Comparison of ENCODE assay signal across 14 cellular contexts in the genomic region with DNA sequence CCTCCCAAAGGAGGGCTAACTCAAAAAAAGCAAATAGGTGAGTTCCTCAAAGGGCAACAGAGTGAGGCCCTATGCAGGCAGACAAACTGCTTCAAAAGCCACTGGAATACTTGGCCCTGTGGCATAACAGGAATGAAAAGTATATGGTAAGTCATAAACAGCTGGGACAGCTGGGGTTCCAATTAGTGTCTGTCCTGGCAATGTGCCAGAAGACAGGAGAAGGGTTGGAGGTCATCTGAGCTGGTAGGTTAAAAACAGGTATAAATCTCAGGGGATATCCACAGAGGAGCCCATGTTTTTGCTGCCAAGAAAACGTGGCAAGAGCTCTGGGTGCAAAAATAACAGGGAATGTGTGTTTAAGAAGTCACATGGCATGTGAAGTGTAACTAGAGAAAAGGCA.
"Had no signal": no experiment of that assay in that cellular context is flagged by ENCODE, and none has a peak within 500 bp of the region (broad histone marks: within the 10 kb centered on the region; RNA-seq: fewer than 3 reads in every experiment).

No MANE protein-coding gene starts in this region.

- H3K27ac Mint-ChIP-seq: stimulated activated effector memory CD8-positive, alpha-beta T cell treated with anti-CD3 and anti-CD28 coated beads, Interleukin-12 subunit alpha, Interleukin-12 subunit beta, amount 100 ng/mL, for 72 hours; type B pancreatic cell had no signal

- H3K4me3 Mint-ChIP-seq: naive thymus-derived CD4-positive, alpha-beta T cell; stimulated activated effector memory CD8-positive, alpha-beta T cell treated with anti-CD3 and anti-CD28 coated beads, Interleukin-12 subunit alpha, Interleukin-12 subunit beta, amount 100 ng/mL, for 72 hours; type B pancreatic cell had no signal

- H3K36me3 Mint-ChIP-seq: naive thymus-derived CD4-positive, alpha-beta T cell; stimulated activated effector memory CD8-positive, alpha-beta T cell treated with anti-CD3 and anti-CD28 coated beads, Interleukin-12 subunit alpha, Interleukin-12 subunit beta, amount 100 ng/mL, for 72 hours; type B pancreatic cell had no signal

- H3K9me3 Mint-ChIP-seq: naive thymus-derived CD4-positive, alpha-beta T cell; stimulated activated effector memory CD8-positive, alpha-beta T cell treated with anti-CD3 and anti-CD28 coated beads, Interleukin-12 subunit alpha, Interleukin-12 subunit beta, amount 100 ng/mL, for 72 hours; type B pancreatic cell had no signal

- DNase-seq: effector memory CD4-positive, alpha-beta T cell; heart right ventricle; hypothalamus; kidney glomerular epithelial cell; mammary epithelial cell; naive thymus-derived CD4-positive, alpha-beta T cell; psoas muscle; retina; right lobe of liver; stimulated activated CD4-positive, alpha-beta T cell treated with anti-CD3 and anti-CD28 coated beads, Interleukin-4, amount 100 ng/mL, for 1 hour; stimulated activated CD8-positive, alpha-beta memory T cell treated with anti-CD3 and anti-CD28 coated beads, Interleukin-4, amount 100 ng/mL, for 48 hours; stimulated activated naive CD8-positive, alpha-beta T cell treated with anti-CD3 and anti-CD28 coated beads, Interleukin-15, Interleukin-2, amounts not matched to agents 100 U/mL and 50 U/mL, for 24 hours had no signal

- H3K27me3 Mint-ChIP-seq: naive thymus-derived CD4-positive, alpha-beta T cell; type B pancreatic cell had no signal

- H3K4me1 Mint-ChIP-seq: naive thymus-derived CD4-positive, alpha-beta T cell; stimulated activated effector memory CD8-positive, alpha-beta T cell treated with anti-CD3 and anti-CD28 coated beads, Interleukin-12 subunit alpha, Interleukin-12 subunit beta, amount 100 ng/mL, for 72 hours had no signal
